ENCODE assay signal across 1 cellular context in genomic region chr9:137028281-137029057, GRCh38.
TF ChIP-seq lines count a peak whose summit lies in the region.

No MANE protein-coding gene starts in this region.

TF ChIP-seq in HepG2, 621 proteins besides CTCF, POLR2A, EP300 and RAD21 (continues in another document):
- TF ChIP-seq MXD3 (CRISPR knock-in tag; IDR thresholded peaks at IDR 0.05), result peak; percentile 50; the same call in 1 of the 2 replicates
- TF ChIP-seq, protein P1, sequence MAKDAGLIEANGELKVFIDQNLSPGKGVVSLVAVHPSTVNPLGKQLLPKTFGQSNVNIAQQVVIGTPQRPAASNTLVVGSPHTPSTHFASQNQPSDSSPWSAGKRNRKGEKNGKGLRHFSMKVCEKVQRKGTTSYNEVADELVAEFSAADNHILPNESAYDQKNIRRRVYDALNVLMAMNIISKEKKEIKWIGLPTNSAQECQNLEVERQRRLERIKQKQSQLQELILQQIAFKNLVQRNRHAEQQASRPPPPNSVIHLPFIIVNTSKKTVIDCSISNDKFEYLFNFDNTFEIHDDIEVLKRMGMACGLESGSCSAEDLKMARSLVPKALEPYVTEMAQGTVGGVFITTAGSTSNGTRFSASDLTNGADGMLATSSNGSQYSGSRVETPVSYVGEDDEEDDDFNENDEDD (CRISPR knock-in tag; IDR thresholded peaks at IDR 0.05; ENCODE audit: borderline replicate concordance), result no peak
- TF ChIP-seq ZSCAN12 (CRISPR knock-in tag; IDR thresholded peaks at IDR 0.05), result 0 out of 2 replicates have a peak, but pooled peaks have one; percentile 16
- no peak for TF ChIP-seq ZNF7 (CRISPR knock-in tag; IDR thresholded peaks at IDR 0.05)
- peak; percentile 17; the same call in 1 of the 2 replicates for TF ChIP-seq KDM2A (CRISPR knock-in tag; IDR thresholded peaks at IDR 0.05; ENCODE audit: borderline replicate concordance, low read depth)
- no peak for TF ChIP-seq FOXK1 (CRISPR knock-in tag; IDR thresholded peaks at IDR 0.05; ENCODE audit: borderline replicate concordance, low read depth)
- TF ChIP-seq, protein P2, sequence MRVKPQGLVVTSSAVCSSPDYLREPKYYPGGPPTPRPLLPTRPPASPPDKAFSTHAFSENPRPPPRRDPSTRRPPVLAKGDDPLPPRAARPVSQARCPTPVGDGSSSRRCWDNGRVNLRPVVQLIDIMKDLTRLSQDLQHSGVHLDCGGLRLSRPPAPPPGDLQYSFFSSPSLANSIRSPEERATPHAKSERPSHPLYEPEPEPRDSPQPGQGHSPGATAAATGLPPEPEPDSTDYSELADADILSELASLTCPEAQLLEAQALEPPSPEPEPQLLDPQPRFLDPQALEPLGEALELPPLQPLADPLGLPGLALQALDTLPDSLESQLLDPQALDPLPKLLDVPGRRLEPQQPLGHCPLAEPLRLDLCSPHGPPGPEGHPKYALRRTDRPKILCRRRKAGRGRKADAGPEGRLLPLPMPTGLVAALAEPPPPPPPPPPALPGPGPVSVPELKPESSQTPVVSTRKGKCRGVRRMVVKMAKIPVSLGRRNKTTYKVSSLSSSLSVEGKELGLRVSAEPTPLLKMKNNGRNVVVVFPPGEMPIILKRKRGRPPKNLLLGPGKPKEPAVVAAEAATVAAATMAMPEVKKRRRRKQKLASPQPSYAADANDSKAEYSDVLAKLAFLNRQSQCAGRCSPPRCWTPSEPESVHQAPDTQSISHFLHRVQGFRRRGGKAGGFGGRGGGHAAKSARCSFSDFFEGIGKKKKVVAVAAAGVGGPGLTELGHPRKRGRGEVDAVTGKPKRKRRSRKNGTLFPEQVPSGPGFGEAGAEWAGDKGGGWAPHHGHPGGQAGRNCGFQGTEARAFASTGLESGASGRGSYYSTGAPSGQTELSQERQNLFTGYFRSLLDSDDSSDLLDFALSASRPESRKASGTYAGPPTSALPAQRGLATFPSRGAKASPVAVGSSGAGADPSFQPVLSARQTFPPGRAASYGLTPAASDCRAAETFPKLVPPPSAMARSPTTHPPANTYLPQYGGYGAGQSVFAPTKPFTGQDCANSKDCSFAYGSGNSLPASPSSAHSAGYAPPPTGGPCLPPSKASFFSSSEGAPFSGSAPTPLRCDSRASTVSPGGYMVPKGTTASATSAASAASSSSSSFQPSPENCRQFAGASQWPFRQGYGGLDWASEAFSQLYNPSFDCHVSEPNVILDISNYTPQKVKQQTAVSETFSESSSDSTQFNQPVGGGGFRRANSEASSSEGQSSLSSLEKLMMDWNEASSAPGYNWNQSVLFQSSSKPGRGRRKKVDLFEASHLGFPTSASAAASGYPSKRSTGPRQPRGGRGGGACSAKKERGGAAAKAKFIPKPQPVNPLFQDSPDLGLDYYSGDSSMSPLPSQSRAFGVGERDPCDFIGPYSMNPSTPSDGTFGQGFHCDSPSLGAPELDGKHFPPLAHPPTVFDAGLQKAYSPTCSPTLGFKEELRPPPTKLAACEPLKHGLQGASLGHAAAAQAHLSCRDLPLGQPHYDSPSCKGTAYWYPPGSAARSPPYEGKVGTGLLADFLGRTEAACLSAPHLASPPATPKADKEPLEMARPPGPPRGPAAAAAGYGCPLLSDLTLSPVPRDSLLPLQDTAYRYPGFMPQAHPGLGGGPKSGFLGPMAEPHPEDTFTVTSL (CRISPR knock-in tag; IDR thresholded peaks at IDR 0.05; ENCODE audit: borderline replicate concordance), result no peak; the same call in 1 of the 2 replicates
- no peak for TF ChIP-seq IKZF5 (CRISPR knock-in tag; IDR thresholded peaks at IDR 0.05)
- TF ChIP-seq CHD4 (IDR thresholded peaks at IDR 0.05; ENCODE audit: borderline replicate concordance, low read length), result no peak
- no peak for TF ChIP-seq SOX13 (IDR thresholded peaks at IDR 0.05)
- TF ChIP-seq SOX13 (CRISPR knock-in tag; conservative IDR thresholded peaks at IDR 0.05 in 1 of 2, IDR thresholded peaks at IDR 0.05 in 1 of 2), result no peak
- no peak; the same call in 1 of the 2 replicates for TF ChIP-seq KAT7 (CRISPR knock-in tag; IDR thresholded peaks at IDR 0.05; ENCODE audit: borderline replicate concordance)
- no peak for TF ChIP-seq GZF1 (CRISPR knock-in tag; IDR thresholded peaks at IDR 0.05)
- TF ChIP-seq, protein P3, sequence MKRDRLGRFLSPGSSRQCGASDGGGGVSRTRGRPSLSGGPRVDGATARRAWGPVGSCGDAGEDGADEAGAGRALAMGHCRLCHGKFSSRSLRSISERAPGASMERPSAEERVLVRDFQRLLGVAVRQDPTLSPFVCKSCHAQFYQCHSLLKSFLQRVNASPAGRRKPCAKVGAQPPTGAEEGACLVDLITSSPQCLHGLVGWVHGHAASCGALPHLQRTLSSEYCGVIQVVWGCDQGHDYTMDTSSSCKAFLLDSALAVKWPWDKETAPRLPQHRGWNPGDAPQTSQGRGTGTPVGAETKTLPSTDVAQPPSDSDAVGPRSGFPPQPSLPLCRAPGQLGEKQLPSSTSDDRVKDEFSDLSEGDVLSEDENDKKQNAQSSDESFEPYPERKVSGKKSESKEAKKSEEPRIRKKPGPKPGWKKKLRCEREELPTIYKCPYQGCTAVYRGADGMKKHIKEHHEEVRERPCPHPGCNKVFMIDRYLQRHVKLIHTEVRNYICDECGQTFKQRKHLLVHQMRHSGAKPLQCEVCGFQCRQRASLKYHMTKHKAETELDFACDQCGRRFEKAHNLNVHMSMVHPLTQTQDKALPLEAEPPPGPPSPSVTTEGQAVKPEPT (CRISPR knock-in tag; IDR thresholded peaks at IDR 0.05; ENCODE audit: low read depth), result no peak
- TF ChIP-seq ZNF841 (CRISPR knock-in tag; IDR thresholded peaks at IDR 0.05; ENCODE audit: borderline replicate concordance), result no peak
- TF ChIP-seq NRL (CRISPR knock-in tag; IDR thresholded peaks at IDR 0.05; ENCODE audit: borderline replicate concordance), result no peak; the same call in 1 of the 2 replicates
- TF ChIP-seq ZNF446 (CRISPR knock-in tag; IDR thresholded peaks at IDR 0.05), result 0 out of 2 replicates have a peak, but pooled peaks have one; percentile 70
- no peak for TF ChIP-seq SAP130 (CRISPR knock-in tag; IDR thresholded peaks at IDR 0.05; ENCODE audit: low read depth)
- TF ChIP-seq ARNT2 (CRISPR knock-in tag; IDR thresholded peaks at IDR 0.05; ENCODE audit: low read depth), result 0 out of 2 replicates have a peak, but pooled peaks have one; percentile 14
- no peak for TF ChIP-seq ZC3H13 (CRISPR knock-in tag; IDR thresholded peaks at IDR 0.05)
- TF ChIP-seq ZBTB37 (CRISPR knock-in tag; IDR thresholded peaks at IDR 0.05), result no peak
- TF ChIP-seq SP2 (CRISPR knock-in tag; IDR thresholded peaks at IDR 0.05), result 0 out of 2 replicates have a peak, but pooled peaks have one; percentile 27
- no peak for TF ChIP-seq MEF2D (CRISPR knock-in tag; IDR thresholded peaks at IDR 0.05)
- no peak for TF ChIP-seq MATR3 (CRISPR knock-in tag; IDR thresholded peaks at IDR 0.05)
- no peak for TF ChIP-seq GABPA (IDR thresholded peaks at IDR 0.05; ENCODE audit: low read depth, low read length)
- TF ChIP-seq GABPA (CRISPR knock-in tag; IDR thresholded peaks at IDR 0.05; ENCODE audit: low read depth), result no peak
- no peak for TF ChIP-seq ELK4 (CRISPR knock-in tag; IDR thresholded peaks at IDR 0.05; ENCODE audit: borderline replicate concordance)
- TF ChIP-seq, protein P4, sequence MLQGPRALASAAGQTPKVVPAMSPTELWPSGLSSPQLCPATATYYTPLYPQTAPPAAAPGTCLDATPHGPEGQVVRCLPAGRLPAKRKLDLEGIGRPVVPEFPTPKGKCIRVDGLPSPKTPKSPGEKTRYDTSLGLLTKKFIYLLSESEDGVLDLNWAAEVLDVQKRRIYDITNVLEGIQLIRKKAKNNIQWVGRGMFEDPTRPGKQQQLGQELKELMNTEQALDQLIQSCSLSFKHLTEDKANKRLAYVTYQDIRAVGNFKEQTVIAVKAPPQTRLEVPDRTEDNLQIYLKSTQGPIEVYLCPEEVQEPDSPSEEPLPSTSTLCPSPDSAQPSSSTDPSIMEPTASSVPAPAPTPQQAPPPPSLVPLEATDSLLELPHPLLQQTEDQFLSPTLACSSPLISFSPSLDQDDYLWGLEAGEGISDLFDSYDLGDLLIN (CRISPR knock-in tag; IDR thresholded peaks at IDR 0.05; ENCODE audit: borderline replicate concordance), result no peak
- TF ChIP-seq ZSCAN29 (CRISPR knock-in tag; conservative IDR thresholded peaks at IDR 0.05), result no peak
- TF ChIP-seq FIP1L1 (IDR thresholded peaks at IDR 0.05; ENCODE audit: borderline replicate concordance, insufficient read depth, low read depth, low read length), result no peak
- TF ChIP-seq PHF21A (CRISPR knock-in tag; IDR thresholded peaks at IDR 0.05), result no peak
- no peak for TF ChIP-seq ZNF788 (CRISPR knock-in tag; IDR thresholded peaks at IDR 0.05; ENCODE audit: borderline replicate concordance)
- peak; percentile 29; the same call in 1 of the 2 replicates for TF ChIP-seq ZNF777 (CRISPR knock-in tag; IDR thresholded peaks at IDR 0.05)
- no peak for TF ChIP-seq SMAD9 (CRISPR knock-in tag; IDR thresholded peaks at IDR 0.05)
- TF ChIP-seq MIER3 (CRISPR knock-in tag; IDR thresholded peaks at IDR 0.05; ENCODE audit: borderline replicate concordance), result no peak
- TF ChIP-seq ZNF18 (CRISPR knock-in tag; IDR thresholded peaks at IDR 0.05; ENCODE audit: insufficient replicate concordance), result no peak
- 0 out of 2 replicates have a peak, but pooled peaks have one; percentile 35 for TF ChIP-seq RBFOX2 (IDR thresholded peaks at IDR 0.05; ENCODE audit: low read depth, low read length)
